Comparison of ENCODE assay signal across 12 cellular contexts in genomic region chr10:117360994-117361667, GRCh38. TPM values are rescaled to one million over a fixed set of nuclear protein-coding genes. Genes with fewer than 3 reads are reported as not detected.
A peak's percentile ranks its signal among the peaks of the same experiment; 100 is the strongest.
DNase-seq lines count a peak whose midpoint lies in the region; ATAC-seq, FAIRE-seq and TF ChIP-seq lines count a peak whose summit lies in the region.
"Had no signal": no experiment of that assay in that cellular context is flagged by ENCODE, and none has a peak within 500 bp of the region (broad histone marks: within the 10 kb centered on the region; RNA-seq: fewer than 3 reads in every experiment).

No MANE protein-coding gene starts in this region.

- no peak overlapping the region for H3K4me2 ChIP-seq in GM23338

- peaks cover 100% of the 10 kb centered on the region for H3K79me2 ChIP-seq in GM23338 (replicated peaks; ENCODE audit: insufficient read depth)

- H3K27ac Mint-ChIP-seq in GM23338: peak overlapping the region; percentile 56; the same call in 1 of the 2 replicates
- H3K27ac Mint-ChIP-seq: activated CD4-positive, alpha-beta T cell treated with anti-CD3 and anti-CD28 coated beads, Interleukin-2, amount 10 ng/mL, durations not matched to agents 24 days and 14 days had no signal

- peaks cover 34% of the 10 kb centered on the region for H3K4me1 Mint-ChIP-seq in GM23338

- FAIRE-seq in kidney (lab: Jason Lieb, UNC): peak; percentile 92

- H3K27me3 Mint-ChIP-seq in GM23338 (ENCODE audit: insufficient read depth, low read depth, poor library complexity): no peaks in the 10 kb centered on the region
- H3K27me3 Mint-ChIP-seq: activated CD4-positive, alpha-beta T cell treated with anti-CD3 and anti-CD28 coated beads, Interleukin-2, amount 10 ng/mL, durations not matched to agents 24 days and 14 days had no signal

- no peak overlapping the region for H3K4me3 Mint-ChIP-seq in GM23338
- H3K4me3 Mint-ChIP-seq: activated CD4-positive, alpha-beta T cell treated with anti-CD3 and anti-CD28 coated beads, Interleukin-2, amount 10 ng/mL, durations not matched to agents 24 days and 14 days; CD14-positive monocyte had no signal

- intact Hi-C loops in kidney (cut with DNase I): no loop called here

- H3K9me3 ChIP-seq in kidney (ENCODE audit: control insufficient read depth in 1 of 2, low read length in 2 of 2): no peaks in the 10 kb centered on the region

- no peaks in the 10 kb centered on the region for H3K27me3 ChIP-seq in GM23338 (ENCODE audit: insufficient read depth)

- no peaks in the 10 kb centered on the region for H3K36me3 ChIP-seq in GM23338 (ENCODE audit: insufficient read depth)
- no peaks in the 10 kb centered on the region for H3K36me3 ChIP-seq in kidney (ENCODE audit: control insufficient read depth in 1 of 2, insufficient read depth in 2 of 2, low read length in 2 of 2)

- TF ChIP-seq CTCF in GM23338 (conservative IDR thresholded peaks at IDR 0.05; ENCODE audit: low read depth in 2 of 2) (no peak), kidney (IDR thresholded peaks at IDR 0.05; ENCODE audit: borderline replicate concordance, extremely low read depth, insufficient read depth) (no peak)

- DNase-seq in GM23338 (ENCODE audit: low spot score) (no peak), LHCN-M2 (ENCODE audit: low read depth) (peak; percentile 57), kidney (no peak), medulla oblongata (ENCODE audit: extremely low spot score) (no peak), Kasumi-1 (lab: John Stamatoyannopoulos, UW) (no peak), SIG-M5 treated with dmso at 0.1 percent for 504 hours (lab: John Stamatoyannopoulos, UW; ENCODE audit: unreplicated experiment) (no peak)
- DNase-seq in activated CD8-positive, alpha-beta memory T cell treated with anti-CD3 and anti-CD28 coated beads, Interleukin-2, amount 50 U/mL, for 48 hours: no peak
- DNase-seq: activated CD4-positive, alpha-beta T cell treated with anti-CD3 and anti-CD28 coated beads, Interleukin-2, amount 10 ng/mL, durations not matched to agents 24 days and 14 days; posterior cingulate gyrus; stimulated activated CD8-positive, alpha-beta memory T cell treated with anti-CD3 and anti-CD28 coated beads, Interleukin-4, amount 100 ng/mL, for 48 hours had no signal

- no peaks in the 10 kb centered on the region for H3F3A ChIP-seq in GM23338 (replicated peaks; ENCODE audit: low read depth)

- H3K4me1 ChIP-seq in GM23338 (ENCODE audit: insufficient read depth): peaks cover 24% of the 10 kb centered on the region
- peaks cover 8 to 16% of the 10 kb centered on the region in 2 donors for H3K4me1 ChIP-seq in kidney (ENCODE audit: control insufficient read depth in 1 of 2, insufficient read depth in 1 of 2, low read depth in 1 of 2, low read length in 2 of 2)

- no peak for TF ChIP-seq POLR2A in GM18505 (IDR thresholded peaks at IDR 0.05; ENCODE audit: borderline replicate concordance, extremely low read depth, insufficient read depth, insufficient read length)

- H3K36me3 Mint-ChIP-seq in GM23338 (ENCODE audit: low read depth): no peaks in the 10 kb centered on the region

- H2AFZ ChIP-seq in GM23338: no peak overlapping the region

- H3K4me3 ChIP-seq in GM23338 (no peak overlapping the region), kidney (ENCODE audit: low read length in 2 of 2) (no peak overlapping the region)

- no peak overlapping the region for H3K9ac ChIP-seq in kidney (ENCODE audit: low read length in 2 of 2)

- no peaks in the 10 kb centered on the region; the same call in 2 of the 3 replicates for H3K9me3 Mint-ChIP-seq in GM23338
- H3K9me3 Mint-ChIP-seq: activated CD4-positive, alpha-beta T cell treated with anti-CD3 and anti-CD28 coated beads, Interleukin-2, amount 10 ng/mL, durations not matched to agents 24 days and 14 days; CD14-positive monocyte had no signal

- ATAC-seq in GM18505 (IDR thresholded peaks at IDR 0.05; ENCODE audit: unreplicated experiment) (peak; percentile 41), GM23338 (no peak)

- peaks cover 4% of the 10 kb centered on the region; the same call in 1 of the 2 replicates for H4K20me1 ChIP-seq in GM23338 (replicated peaks; ENCODE audit: insufficient read depth)

- H3K27ac ChIP-seq in GM23338 (ENCODE audit: low read depth) (no peak overlapping the region), kidney (ENCODE audit: low read depth in 2 of 2, low read length in 2 of 2) (peak overlapping the region; percentile 26 to 30)

- H3K9me2 ChIP-seq in GM23338 (ENCODE audit: insufficient read depth): no peaks in the 10 kb centered on the region

TF ChIP-seq in GM23338, 12 proteins besides CTCF, POLR2A, EP300 and RAD21:
- no peak for TF ChIP-seq ZNF331 (CRISPR knock-in tag; IDR thresholded peaks at IDR 0.05; ENCODE audit: low read depth)
- no peak for TF ChIP-seq REST (IDR thresholded peaks at IDR 0.05; ENCODE audit: unreplicated experiment)
- no peak for TF ChIP-seq NANOG (IDR thresholded peaks at IDR 0.05; ENCODE audit: borderline replicate concordance)
- no peak for TF ChIP-seq CREB1 (CRISPR knock-in tag; IDR thresholded peaks at IDR 0.05; ENCODE audit: low read depth)
- TF ChIP-seq ZNF114 (CRISPR knock-in tag; IDR thresholded peaks at IDR 0.05): no peak
- no peak for TF ChIP-seq EZH2phosphoT487 (IDR thresholded peaks at IDR 0.05; ENCODE audit: unreplicated experiment)
- no peak for TF ChIP-seq POLR2AphosphoS5 (IDR thresholded peaks at IDR 0.05; ENCODE audit: low read depth)
- no peak for TF ChIP-seq STAT1 (IDR thresholded peaks at IDR 0.05; ENCODE audit: unreplicated experiment)

RNA-seq across cellular contexts. Expression of gene PDZD8, which starts 14.1 kb away (rescaled TPM):
- total RNA-seq in GM23338 (2014; rRNA removed; shearing (Covaris generic)): 28.6 and 30.2 TPM in 2 replicates
- polyA plus RNA-seq in GM23338 (2016; fragmentation: Nextera tagmentation; extraction: Ambion mirVana): 8.4 and 11.4 TPM in 2 replicates
- 17.0 and 21.3 TPM in 2 replicates for total RNA-seq in LHCN-M2 (2014; rRNA removed)
- 5.2 TPM for polyA plus RNA-seq in LHCN-M2 (2012)
- 41.9 TPM for total RNA-seq in kidney
- polyA plus RNA-seq in kidney (ENCODE audit: insufficient read depth, low read depth, low replicate concordance): 7.4 TPM
